ENCODE assay signal across 20 cellular contexts in genomic region chr3:134709563-134710312, GRCh38. TPM values are rescaled to one million over a fixed set of nuclear protein-coding genes. Genes with fewer than 3 reads are reported as not detected.
DNase-seq lines count a peak whose midpoint lies in the region; ATAC-seq, FAIRE-seq and TF ChIP-seq lines count a peak whose summit lies in the region.
"Had no signal": no experiment of that assay in that cellular context is flagged by ENCODE, and none has a peak within 500 bp of the region (broad histone marks: within the 10 kb centered on the region; RNA-seq: fewer than 3 reads in every experiment).

No MANE protein-coding gene starts in this region.

- ATAC-seq in PC-3, result no peak
- peak; percentile 77 to 93 (median 88) for ATAC-seq in psoas muscle
- no peak for ATAC-seq in HG02763 (IDR thresholded peaks at IDR 0.05; ENCODE audit: unreplicated experiment)
- no peak for ATAC-seq in body of pancreas
- ATAC-seq: activated naive CD4-positive, alpha-beta T cell treated with anti-CD3 and anti-CD28 coated beads, Interleukin-2, amount 50 U/mL, for 72 hours; stimulated activated naive CD8-positive, alpha-beta T cell treated with anti-CD3 and anti-CD28 coated beads, Interleukin-15, amount 100 ng/mL, for 72 hours had no signal

- no TSS peak for BruUV-seq in PC-3 (replicated peaks; lab: Mats Ljungman, UMichigan)

- no peaks in the 10 kb centered on the region for H3K79me2 ChIP-seq in PC-3 (ENCODE audit: low read length)

- POLR2A ChIA-PET in PC-3 (lab: Charles Lee; ENCODE audit: unreplicated experiment), result no interaction called here

- H3F3A ChIP-seq in PC-3 (ENCODE audit: low read length, unreplicated experiment), result no peaks in the 10 kb centered on the region

- intact Hi-C loops in PC-3 (cut with micrococcal nuclease), result no loop called here
- intact Hi-C loops in psoas muscle (cut with DNase I), result no loop called here
- intact Hi-C loops in body of pancreas (cut with DNase I), result no loop called here

- H3K36me3 ChIP-seq in PC-3 (ENCODE audit: low read depth, low read length) (no peaks in the 10 kb centered on the region), psoas muscle (ENCODE audit: insufficient read depth in 1 of 2, low read depth in 1 of 2) (no peaks in the 10 kb centered on the region), body of pancreas (replicated peaks in 1 of 2; ENCODE audit: insufficient read depth in 1 of 2, low read depth in 2 of 2) (no peaks in the 10 kb centered on the region)
- H3K36me3 ChIP-seq: lower lobe of right lung, Peyer's patch had no signal

- no peaks in the 10 kb centered on the region for H4K20me1 ChIP-seq in PC-3 (ENCODE audit: low read length)

- DNase-seq in Daoy (ENCODE audit: low read depth) (peak; percentile 19), PC-3 (no peak), glomerular visceral epithelial cell (ENCODE audit: extremely low spot score) (peak; percentile 33), psoas muscle (peak in 1 of 2 donors; percentile 47), urothelium cell line (ENCODE audit: low spot score) (no peak), GM19238 (ENCODE audit: insufficient read length, low spot score) (no peak), body of pancreas (no peak)
- DNase-seq: activated CD4-positive, alpha-beta T cell treated with anti-CD3 and anti-CD28 coated beads for 1 hour; AML-193; H9; lower lobe of right lung; NCI-H1417 treated with DMSO at 0.1 percent for 48 hours; NCI-H510A; Peyer's patch; small intestine; stimulated activated naive CD8-positive, alpha-beta T cell treated with anti-CD3 and anti-CD28 coated beads, Interleukin-15, amount 100 ng/mL, for 72 hours; T-helper 2 cell had no signal

- no peak overlapping the region for H3K4me3 ChIP-seq in PC-3 (ENCODE audit: low read length)
- no peak overlapping the region for H3K4me3 ChIP-seq in psoas muscle
- H3K4me3 ChIP-seq in body of pancreas, result no peak overlapping the region
- H3K4me3 ChIP-seq: lower lobe of right lung, Peyer's patch had no signal

- H3K9me3 ChIP-seq in PC-3 (ENCODE audit: low read length) (no peaks in the 10 kb centered on the region), psoas muscle (no peaks in the 10 kb centered on the region), body of pancreas (no peaks in the 10 kb centered on the region)
- H3K9me3 ChIP-seq: lower lobe of right lung, Peyer's patch had no signal

- TF ChIP-seq CTCF in PC-3 (conservative IDR thresholded peaks at IDR 0.05; ENCODE audit: low read depth, low read length) (no peak), psoas muscle (IDR thresholded peaks at IDR 0.05) (no peak), body of pancreas (IDR thresholded peaks at IDR 0.05) (no peak)

- 11 to 21% (median 17%) methylated on average over 5 of the region's 5 CpGs for WGBS in psoas muscle, 3 donors
- 51 to 57% methylated on average over 3 to 5 of the region's 5 CpGs for WGBS in body of pancreas, 2 donors

- H3K27ac ChIP-seq in PC-3 (ENCODE audit: low read length) (peak overlapping the region; percentile 51), psoas muscle (peak overlapping the region; percentile 21), body of pancreas (no peak overlapping the region)
- H3K27ac ChIP-seq: epithelial cell of prostate, lower lobe of right lung had no signal

- H3K9ac ChIP-seq in PC-3 (ENCODE audit: low read length), result no peak overlapping the region

- H3K4me1 ChIP-seq in PC-3 (ENCODE audit: insufficient read depth, low read length) (peaks cover 4% of the 10 kb centered on the region; the same call in 1 of the 2 replicates), psoas muscle (peaks cover 11% of the 10 kb centered on the region), body of pancreas (no peaks in the 10 kb centered on the region)
- H3K4me1 ChIP-seq: lower lobe of right lung, Peyer's patch had no signal

- H2AFZ ChIP-seq in PC-3 (ENCODE audit: low read length), result no peak overlapping the region

- no peak for TF ChIP-seq POLR2A in body of pancreas (IDR thresholded peaks at IDR 0.05)

- CTCF ChIA-PET in PC-3 (lab: Charles Lee), result no interaction called here

- FAIRE-seq in urothelium cell line (lab: Jason Lieb, UNC), result no peak
- FAIRE-seq: small intestine had no signal

- no peak overlapping the region for H3K4me2 ChIP-seq in PC-3 (ENCODE audit: low read length)

- no peaks in the 10 kb centered on the region for H3K9me2 ChIP-seq in PC-3 (replicated peaks; ENCODE audit: low read length)

- no peaks in the 10 kb centered on the region for H3K27me3 ChIP-seq in PC-3 (ENCODE audit: low read length)
- H3K27me3 ChIP-seq in psoas muscle (ENCODE audit: insufficient read depth in 3 of 3, low read length in 2 of 3), result no peaks in the 10 kb centered on the region
- no peaks in the 10 kb centered on the region for H3K27me3 ChIP-seq in body of pancreas
- H3K27me3 ChIP-seq: Peyer's patch had no signal

RNA-seq across cellular contexts. Expression of gene KY, which starts 58.9 kb away (rescaled TPM):
- 1.5 and 2.6 TPM in 2 replicates for total RNA-seq in Daoy (2014; rRNA removed; shearing (Covaris generic))
- total RNA-seq in PC-3 (2014; rRNA removed) (0.29 TPM in 1 of 2 replicates, not detected in the other), psoas muscle (1 to 10 TPM; 1.8 to 6.7 (median 4.2) TPM), body of pancreas (under 1 TPM in 1 of 2 donors, not detected in 1; 0.26 TPM)
- polyA plus RNA-seq in psoas muscle, result 1 to 10 TPM in 1 of 3 donors, under 1 TPM in 1, not detected in 1; 0.30 to 1.1 TPM
- total RNA-seq: activated naive CD4-positive, alpha-beta T cell treated with anti-CD3 and anti-CD28 coated beads, Interleukin-2, amount 50 U/mL, for 72 hours; H9 had no signal

Comparison
In these comparisons a context has a peak if more than half of its experiments do, and no peak if none do; other contexts are left out.
1. DNase-seq: peak in Daoy (single experiment) and glomerular visceral epithelial cell (single experiment); none in PC-3 (single experiment), urothelium cell line (single experiment), GM19238 (single experiment) and body of pancreas (0 of 4).
2. ATAC-seq: peak in psoas muscle (4 of 4); none in PC-3 (single experiment), HG02763 (single experiment) and body of pancreas (single experiment).
3. H3K27ac ChIP-seq: peak in PC-3 (single experiment) and psoas muscle (single experiment); none in body of pancreas (0 of 4).